ENCODE assay signal across 25 cellular contexts in genomic region chr6:168507730-168508129, GRCh38.
"Had no signal": no experiment of that assay in that cellular context is flagged by ENCODE, and none has a peak within 500 bp of the region (broad histone marks: within the 10 kb centered on the region; RNA-seq: fewer than 3 reads in every experiment).

No MANE protein-coding gene starts in this region.

- H3K9me3 ChIP-seq: esophagus squamous epithelium, mucosa of descending colon, prostate gland, right atrium auricular region, suprapubic skin, vagina had no signal

- ATAC-seq: effector memory CD8-positive, alpha-beta T cell; left lobe of liver; mucosa of descending colon; natural killer cell treated with Interleukin-12 subunit alpha and Interleukin-12 subunit beta and Interleukin-15 and Interleukin-18, amount 100 ng/mL, for 72 hours; sciatic nerve; stimulated activated naive CD8-positive, alpha-beta T cell treated with anti-CD3 and anti-CD28 coated beads, Interleukin-15, amount 100 ng/mL, for 72 hours had no signal

- H3K4me2 ChIP-seq: smooth muscle cell had no signal

- H3K36me3 ChIP-seq: esophagus squamous epithelium, prostate gland, right atrium auricular region, suprapubic skin, vagina had no signal

- FAIRE-seq: endometrium, kidney had no signal

- H3K4me1 ChIP-seq: esophagus squamous epithelium, prostate gland, right atrium auricular region, suprapubic skin, vagina had no signal

- H3K4me3 ChIP-seq: esophagus squamous epithelium, lung, mucosa of descending colon, prostate gland, right atrium auricular region, smooth muscle cell, suprapubic skin, vagina had no signal

- H3K27ac ChIP-seq: esophagus squamous epithelium, prostate gland, right atrium auricular region, suprapubic skin, vagina had no signal

- DNase-seq: cortex of kidney; effector memory CD8-positive, alpha-beta T cell; erythroblast; esophagus squamous epithelium; foreskin melanocyte; kidney; mucosa of descending colon; naive B cell; stimulated activated CD4-positive, alpha-beta T cell treated with anti-CD3 and anti-CD28 coated beads, Interleukin-12 subunit alpha, Interleukin-12 subunit beta, amount 100 ng/mL, for 4 hours; stimulated activated CD4-positive, alpha-beta T cell treated with anti-CD3 and anti-CD28 coated beads, Interleukin-1b, Interleukin-23, amount 100 ng/mL, for 48 hours; stimulated activated CD4-positive, alpha-beta T cell treated with anti-CD3 and anti-CD28 coated beads, Interleukin-4, amount 100 ng/mL, for 1 hour; stimulated activated CD8-positive, alpha-beta memory T cell treated with anti-CD3 and anti-CD28 coated beads, Interleukin-4, amount 100 ng/mL, for 48 hours; stimulated activated naive CD4-positive, alpha-beta T cell; stimulated activated naive CD8-positive, alpha-beta T cell treated with anti-CD3 and anti-CD28 coated beads, Interleukin-15, amount 100 ng/mL, for 72 hours; trophoblast cell had no signal

- H3K27me3 ChIP-seq: right atrium auricular region, suprapubic skin, vagina had no signal
